Comparison of ENCODE assay signal across 4 cellular contexts in the genomic region with DNA sequence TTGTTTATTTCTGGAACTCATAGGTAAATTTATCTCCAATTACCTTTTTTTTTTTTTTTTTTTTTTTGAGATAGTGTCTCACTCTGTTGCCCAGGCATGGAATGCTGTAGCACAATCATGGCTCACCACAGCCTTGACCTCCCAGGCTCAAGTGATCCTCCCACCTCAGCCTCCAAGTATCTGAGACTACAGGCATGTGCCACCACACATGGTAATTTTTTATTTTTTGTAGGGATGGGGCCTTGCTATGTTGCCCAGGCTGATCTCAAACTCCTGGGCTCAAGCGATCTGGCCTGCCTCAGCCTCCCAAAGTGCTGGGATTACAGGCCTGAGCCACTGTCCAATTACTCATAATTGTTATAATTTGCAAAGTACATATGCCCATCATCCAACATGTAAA. TPM values are rescaled to one million over a fixed set of nuclear protein-coding genes. Genes with fewer than 3 reads are reported as not detected.
DNase-seq lines count a peak whose midpoint lies in the region; ATAC-seq and TF ChIP-seq lines count a peak whose summit lies in the region.
"Not testable (repeated sequence)": the region's sequence is repeated elsewhere in the genome, so short reads cannot be mapped to it uniquely, and the experiment has no call there.

No MANE protein-coding gene starts in this region.

- not testable (repeated sequence) for H3K9me2 ChIP-seq in HCT116 (ENCODE audit: insufficient read depth); PC-3 (replicated peaks; ENCODE audit: low read length)

- CTCF ChIA-PET in HCT116 (lab: Charles Lee); PC-3 (lab: Charles Lee); activated CD4-positive, alpha-beta T cell treated with anti-CD3 and anti-CD28 coated beads, Interleukin-2, amount 10 ng/mL, durations not matched to agents 7 days and 5 days (lab: Charles Lee): not testable (repeated sequence)

- not testable (repeated sequence) for TF ChIP-seq POLR2A in HCT116 (IDR thresholded peaks at IDR 0.05; ENCODE audit: borderline replicate concordance, extremely low read depth, insufficient read depth, insufficient read length)

- H3K36me3 Mint-ChIP-seq in activated CD4-positive, alpha-beta T cell treated with anti-CD3 and anti-CD28 coated beads, Interleukin-2, amount 10 ng/mL, durations not matched to agents 7 days and 5 days (ENCODE audit: low read depth), result not testable (repeated sequence)

- H2AFZ ChIP-seq in HCT116 (ENCODE audit: low read depth, low read length, poor library complexity, severe bottlenecking), result peak overlapping the region; percentile 91
- H2AFZ ChIP-seq in PC-3 (ENCODE audit: low read length), result not testable (repeated sequence)
- H2AFZ ChIP-seq in osteoblast (ENCODE audit: low read length), result peak overlapping the region; percentile 42

- not testable (repeated sequence) for H3K79me2 ChIP-seq in HCT116 (ENCODE audit: insufficient read depth, low read length); PC-3 (ENCODE audit: low read length); osteoblast (ENCODE audit: insufficient read depth, low read length)

- not testable (repeated sequence) for BruUV-seq in HCT116 (replicated peaks; lab: Mats Ljungman, UMichigan); PC-3 (replicated peaks; lab: Mats Ljungman, UMichigan)

- not testable (repeated sequence) for H3K4me3 ChIP-seq in HCT116 (replicated peaks in 1 of 2; ENCODE audit: low read depth in 1 of 2, low read length in 2 of 2); PC-3 (ENCODE audit: low read length); osteoblast (ENCODE audit: insufficient read depth, low read length)

- not testable (repeated sequence) for H3K9me3 Mint-ChIP-seq in activated CD4-positive, alpha-beta T cell treated with anti-CD3 and anti-CD28 coated beads, Interleukin-2, amount 10 ng/mL, durations not matched to agents 7 days and 5 days

- H3K36me3 ChIP-seq in HCT116 (ENCODE audit: control insufficient read depth in 1 of 2, insufficient read depth in 2 of 2, low read length in 2 of 2); PC-3 (ENCODE audit: low read depth, low read length); osteoblast (ENCODE audit: insufficient read depth, low read length): not testable (repeated sequence)

- peaks cover 29 to 57% of the 10 kb centered on the region in 2 experiments for H3K4me1 ChIP-seq in HCT116 (ENCODE audit: control insufficient read depth in 1 of 2, insufficient read depth in 2 of 2, low read length in 2 of 2)
- H3K4me1 ChIP-seq in PC-3 (ENCODE audit: insufficient read depth, low read length), result peaks cover 41% of the 10 kb centered on the region
- not testable (repeated sequence) for H3K4me1 ChIP-seq in osteoblast (ENCODE audit: insufficient read depth, low read length)

- intact Hi-C loops in HCT116 (cut with micrococcal nuclease), result loop anchor here (5.0 kb wide), 1 partner anchor 113 kb away; no protein-coding TSS in a partner anchor
- intact Hi-C loops in PC-3 (cut with micrococcal nuclease), result not testable (repeated sequence)

- H3K27me3 ChIP-seq in HCT116 (ENCODE audit: insufficient read depth, low read length); PC-3 (ENCODE audit: low read length); osteoblast (ENCODE audit: insufficient read depth, low read length): not testable (repeated sequence)

- H3K27ac Mint-ChIP-seq in activated CD4-positive, alpha-beta T cell treated with anti-CD3 and anti-CD28 coated beads, Interleukin-2, amount 10 ng/mL, durations not matched to agents 7 days and 5 days, result peak overlapping the region; percentile 41

- RAD21 ChIA-PET in HCT116 (lab: Charles Lee; ENCODE audit: low non-redundant PET in 1 of 2, low total read pairs in 2 of 2, uncharacterized antibody in 2 of 2, unreplicated experiment in 2 of 2), result not testable (repeated sequence)

- H3K9ac ChIP-seq in HCT116 (ENCODE audit: low read length); PC-3 (ENCODE audit: low read length): not testable (repeated sequence)

- H3K27me3 Mint-ChIP-seq in activated CD4-positive, alpha-beta T cell treated with anti-CD3 and anti-CD28 coated beads, Interleukin-2, amount 10 ng/mL, durations not matched to agents 7 days and 5 days, result not testable (repeated sequence)

- TF ChIP-seq RAD21 in HCT116 (IDR thresholded peaks at IDR 0.05; ENCODE audit: low read depth), result not testable (repeated sequence)

- not testable (repeated sequence) for H3K4me3 Mint-ChIP-seq in activated CD4-positive, alpha-beta T cell treated with anti-CD3 and anti-CD28 coated beads, Interleukin-2, amount 10 ng/mL, durations not matched to agents 7 days and 5 days

- not testable (repeated sequence) for DNase-seq in HCT116 (ENCODE audit: low read depth, low spot score); PC-3; activated CD4-positive, alpha-beta T cell treated with anti-CD3 and anti-CD28 coated beads, Interleukin-2, amount 10 ng/mL, durations not matched to agents 7 days and 5 days; osteoblast (ENCODE audit: insufficient read length, low spot score, missing footprints)

- not testable (repeated sequence) for H3K4me2 ChIP-seq in HCT116 (ENCODE audit: low read length); osteoblast (ENCODE audit: insufficient read depth, low read length)
- peak overlapping the region; percentile 37; the same call in 1 of the 2 replicates for H3K4me2 ChIP-seq in PC-3 (ENCODE audit: low read length)

- peaks cover 20% of the 10 kb centered on the region for H3K4me1 Mint-ChIP-seq in activated CD4-positive, alpha-beta T cell treated with anti-CD3 and anti-CD28 coated beads, Interleukin-2, amount 10 ng/mL, durations not matched to agents 7 days and 5 days

- ATAC-seq in HCT116, PC-3: not testable (repeated sequence)

- not testable (repeated sequence) for H3K9me3 ChIP-seq in HCT116 (ENCODE audit: control insufficient read depth in 1 of 2, insufficient read depth in 1 of 2, low read depth in 1 of 2, low read length in 2 of 2); PC-3 (ENCODE audit: low read length); osteoblast (ENCODE audit: low read depth, low read length)

- POLR2A ChIA-PET in HCT116 (lab: Charles Lee); activated CD4-positive, alpha-beta T cell treated with anti-CD3 and anti-CD28 coated beads, Interleukin-2, amount 10 ng/mL, durations not matched to agents 7 days and 5 days (lab: Charles Lee): not testable (repeated sequence)
- POLR2A ChIA-PET in PC-3 (lab: Charles Lee; ENCODE audit: unreplicated experiment), result interaction anchor here (0.9 kb wide), 1 partner anchor 51 kb away, joined by 4 read pairs; a partner anchor contains a TSS

- H4K20me1 ChIP-seq in HCT116 (ENCODE audit: insufficient read depth); PC-3 (ENCODE audit: low read length); osteoblast (ENCODE audit: insufficient read depth, low read length): not testable (repeated sequence)

- not testable (repeated sequence) for H3K27ac ChIP-seq in HCT116 (ENCODE audit: low read depth, low read length); osteoblast (ENCODE audit: low read depth, low read length)
- peak overlapping the region; percentile 30; the same call in 1 of the 2 replicates for H3K27ac ChIP-seq in PC-3 (ENCODE audit: low read length)

- not testable (repeated sequence) for H3F3A ChIP-seq in PC-3 (ENCODE audit: low read length, unreplicated experiment)

- TF ChIP-seq CTCF in HCT116 (IDR thresholded peaks at IDR 0.05 in 2 of 3, conservative IDR thresholded peaks at IDR 0.05 in 1 of 3; ENCODE audit: borderline replicate concordance in 1 of 3, insufficient read depth in 1 of 3, low read depth in 2 of 3, low read length in 2 of 3); PC-3 (conservative IDR thresholded peaks at IDR 0.05; ENCODE audit: low read depth, low read length); osteoblast (IDR thresholded peaks at IDR 0.05; ENCODE audit: extremely low read depth, low read depth, low read length): not testable (repeated sequence)

RNA-seq across cellular contexts. Expression of a gene that starts 13.2 kb away (rescaled TPM):
- total RNA-seq in HCT116 (2021; ENCODE audit: unreplicated experiment), result 31.1 TPM
- polyA plus RNA-seq in HCT116 (2012), result 12.0 and 14.2 TPM in 2 replicates
- 11.8 and 12.3 TPM in 2 replicates for total RNA-seq in PC-3 (2014; rRNA removed)
- 10 to 100 TPM; 25.5 to 28.2 TPM for total RNA-seq in activated CD4-positive, alpha-beta T cell treated with anti-CD3 and anti-CD28 coated beads, Interleukin-2, amount 10 ng/mL, durations not matched to agents 7 days and 5 days
- 25.0 and 25.3 TPM in 2 replicates for total RNA-seq in osteoblast

RNA-seq across cellular contexts. Expression of a gene that starts 45.4 kb away (rescaled TPM):
- 97.9 TPM for total RNA-seq in HCT116 (2021; ENCODE audit: unreplicated experiment)
- polyA plus RNA-seq in HCT116 (2012), result 51.6 and 62.4 TPM in 2 replicates
- 36.7 and 45.6 TPM in 2 replicates for total RNA-seq in PC-3 (2014; rRNA removed)
- 10 to 100 TPM; 76.8 to 91.2 TPM for total RNA-seq in activated CD4-positive, alpha-beta T cell treated with anti-CD3 and anti-CD28 coated beads, Interleukin-2, amount 10 ng/mL, durations not matched to agents 7 days and 5 days
- 11.5 and 13.4 TPM in 2 replicates for total RNA-seq in osteoblast

RNA-seq across cellular contexts. Expression of a gene that starts 50.3 kb away (rescaled TPM):
- 26.1 TPM for total RNA-seq in HCT116 (2021; ENCODE audit: unreplicated experiment)
- 14.2 and 17.7 TPM in 2 replicates for polyA plus RNA-seq in HCT116 (2012)
- 24.0 and 34.5 TPM in 2 replicates for total RNA-seq in PC-3 (2014; rRNA removed)
- total RNA-seq in activated CD4-positive, alpha-beta T cell treated with anti-CD3 and anti-CD28 coated beads, Interleukin-2, amount 10 ng/mL, durations not matched to agents 7 days and 5 days, result 10 to 100 TPM; 29.4 to 31.3 TPM
- 25.6 and 26.8 TPM in 2 replicates for total RNA-seq in osteoblast
